In genomic region chr5:93579561-93580386, GRCh38 we compare ENCODE assay signal across 9 cellular contexts. TPM values are rescaled to one million over a fixed set of nuclear protein-coding genes. Genes with fewer than 3 reads are reported as not detected.
A peak's percentile ranks its signal among the peaks of the same experiment; 100 is the strongest.
DNase-seq lines count a peak whose midpoint lies in the region; ATAC-seq and TF ChIP-seq lines count a peak whose summit lies in the region.
"Had no signal": no experiment of that assay in that cellular context is flagged by ENCODE, and none has a peak within 500 bp of the region (broad histone marks: within the 10 kb centered on the region; RNA-seq: fewer than 3 reads in every experiment).

No MANE protein-coding gene starts in this region.

- CTCF ChIA-PET in mammary epithelial cell (lab: Charles Lee; ENCODE audit: low non-redundant PET), result no interaction called here

- DNase-seq in G401 (ENCODE audit: low spot score) (peak; percentile 56), NB4 (ENCODE audit: low read depth) (peak; percentile 82), mammary epithelial cell (peak; percentile 52), left lobe of liver (ENCODE audit: low spot score) (no peak), testis (no peak), GM19240 (ENCODE audit: insufficient read length, low spot score) (no peak)

- H3K4me2 ChIP-seq in mammary epithelial cell (ENCODE audit: insufficient read depth, low read depth, low read length), result peak overlapping the region; percentile 98

- TF ChIP-seq POLR2A in NB4 (IDR thresholded peaks at IDR 0.05; ENCODE audit: extremely low read depth, insufficient read length) (peak; percentile 10), testis (IDR thresholded peaks at IDR 0.05) (no peak)

- dilution Hi-C loops in mammary epithelial cell (cut with HindIII; ENCODE audit: low sequenced_read_pairs), result no loop called here

- peaks cover 15% of the 10 kb centered on the region for H3K4me1 ChIP-seq in mammary epithelial cell (ENCODE audit: insufficient read depth, low read length)
- peaks cover 10% of the 10 kb centered on the region for H3K4me1 ChIP-seq in testis

- H3K27ac ChIP-seq in mammary epithelial cell (ENCODE audit: insufficient read depth, low read depth, low read length), result peak overlapping the region; percentile 9
- peak overlapping the region; percentile 72 to 77 for H3K27ac ChIP-seq in testis

- TF ChIP-seq CTCF in NB4 (IDR thresholded peaks at IDR 0.05; ENCODE audit: low read depth, low read length), result no peak
- no peak for TF ChIP-seq CTCF in mammary epithelial cell (conservative IDR thresholded peaks at IDR 0.05 in 1 of 2, IDR thresholded peaks at IDR 0.05 in 1 of 2; ENCODE audit: extremely low read depth in 1 of 2, insufficient read depth in 1 of 2, low read depth in 1 of 2, low read length in 2 of 2)
- no peak for TF ChIP-seq CTCF in testis (IDR thresholded peaks at IDR 0.05)

- WGBS in mammary epithelial cell (ENCODE audit: low coverage, missing lambda C conversion rate), result 3% methylated on average over 26 of the region's 80 CpGs
- 0 to 1% methylated on average over 1 to 80 of the region's 80 CpGs for WGBS in testis, 2 donors

- in situ Hi-C loops in G401 (cut with HindIII; ENCODE audit: low sequenced_read_pairs) (no loop called here), mammary epithelial cell (cut with MboI; ENCODE audit: low sequenced_read_pairs in 2 of 2) (loop anchor here in 1 of 2 donors (25.0 kb wide), 1 partner anchor 667 kb away; no protein-coding TSS in a partner anchor)

- intact Hi-C loops in mammary epithelial cell (cut with micrococcal nuclease) (loop anchor here (1.0 to 10.0 kb wide), 5 partner anchors 285 to 1267 kb away; no protein-coding TSS in a partner anchor), testis (cut with DNase I; ENCODE audit: low total_unique reads) (no loop called here)

- H4K20me1 ChIP-seq in mammary epithelial cell (ENCODE audit: insufficient read depth, low read length), result no peaks in the 10 kb centered on the region

- H3K79me2 ChIP-seq in mammary epithelial cell (ENCODE audit: insufficient read depth, low read length), result peaks cover 13% of the 10 kb centered on the region

- peak overlapping the region; percentile 51 for H3K9ac ChIP-seq in mammary epithelial cell (ENCODE audit: insufficient read depth, low read length)

- peak overlapping the region; percentile 63 for H3K4me3 ChIP-seq in NB4 (ENCODE audit: low read depth, low read length)
- peak overlapping the region; percentile 62 to 76 (median 67) for H3K4me3 ChIP-seq in mammary epithelial cell (replicated peaks in 1 of 3; ENCODE audit: insufficient read depth in 1 of 3, low read depth in 2 of 3, low read length in 3 of 3)
- peak overlapping the region; percentile 63 to 72 for H3K4me3 ChIP-seq in testis

- no TSS peak for BruUV-seq in mammary epithelial cell (replicated peaks; lab: Mats Ljungman, UMichigan)

- H3K36me3 ChIP-seq in mammary epithelial cell (ENCODE audit: insufficient read depth, low read length) (no peaks in the 10 kb centered on the region), testis (ENCODE audit: low read depth, missing control alignments) (no peaks in the 10 kb centered on the region)

- no peaks in the 10 kb centered on the region for H3K9me3 ChIP-seq in mammary epithelial cell (replicated peaks; ENCODE audit: insufficient read depth, low read length)
- H3K9me3 ChIP-seq in testis, result no peaks in the 10 kb centered on the region

- no peaks in the 10 kb centered on the region for H3K27me3 ChIP-seq in mammary epithelial cell (ENCODE audit: insufficient read depth, low read length)
- no peaks in the 10 kb centered on the region for H3K27me3 ChIP-seq in testis

- ATAC-seq in left lobe of liver (peak; percentile 38), GM21528 (IDR thresholded peaks at IDR 0.05; ENCODE audit: low FRiP score, unreplicated experiment) (no peak), GM18517 (IDR thresholded peaks at IDR 0.05; ENCODE audit: unreplicated experiment) (no peak)

- H2AFZ ChIP-seq in mammary epithelial cell (ENCODE audit: low read depth, low read length), result peak overlapping the region; percentile 90

RNA-seq across cellular contexts. Expression of gene NR2F1-AS1, which starts 1.2 kb away (rescaled TPM):
- total RNA-seq in G401 (2014; rRNA removed; shearing (Covaris generic)), result 20.8 and 23.0 TPM in 2 replicates
- 10 to 100 TPM in 1 of 2 donors, 1 to 10 TPM in 1; 8.7 to 12.2 TPM for total RNA-seq in mammary epithelial cell
- 4.4 TPM for polyA plus RNA-seq in mammary epithelial cell
- 0.26 TPM for polyA minus RNA-seq in mammary epithelial cell
- 1.8 TPM for total RNA-seq in left lobe of liver
- total RNA-seq in testis, result 10 to 100 TPM; 15.6 to 20.6 TPM
- polyA plus RNA-seq in testis (ENCODE audit: insufficient read depth, low read depth, low replicate concordance), result 24.8 TPM
- total RNA-seq: T-helper 1 cell treated with Interleukin-12 subunit alpha and Interleukin-12 subunit beta and Interleukin-4 antibody, amounts not matched to agents 30 ng/mL and 1 ng/mL, for 36 hours had no signal

RNA-seq across cellular contexts. Expression of gene NR2F1, which starts 3.2 kb away (rescaled TPM):
- 175 and 199 TPM in 2 replicates for total RNA-seq in G401 (2014; rRNA removed; shearing (Covaris generic))
- total RNA-seq in mammary epithelial cell (1 to 10 TPM; 3.3 to 3.5 TPM), left lobe of liver (10.2 TPM), testis (10 to 100 TPM; 16.0 to 22.7 TPM)
- polyA plus RNA-seq in mammary epithelial cell (7.8 TPM), testis (ENCODE audit: insufficient read depth, low read depth, low replicate concordance) (16.9 TPM)
- polyA minus RNA-seq in mammary epithelial cell, result 0.10 TPM
- total RNA-seq: T-helper 1 cell treated with Interleukin-12 subunit alpha and Interleukin-12 subunit beta and Interleukin-4 antibody, amounts not matched to agents 30 ng/mL and 1 ng/mL, for 36 hours had no signal

Comparison
In these comparisons a context has a peak if more than half of its experiments do, and no peak if none do; other contexts are left out.
1. DNase-seq: peak in G401 (single experiment), NB4 (single experiment) and mammary epithelial cell (single experiment); none in left lobe of liver (single experiment), testis (single experiment) and GM19240 (single experiment).
2. Peak in every context shown above with its lines, with median percentiles within 50 percentile points of each other: H3K4me3 ChIP-seq.